Comparison of ENCODE assay signal across 8 cellular contexts in the genomic region with DNA sequence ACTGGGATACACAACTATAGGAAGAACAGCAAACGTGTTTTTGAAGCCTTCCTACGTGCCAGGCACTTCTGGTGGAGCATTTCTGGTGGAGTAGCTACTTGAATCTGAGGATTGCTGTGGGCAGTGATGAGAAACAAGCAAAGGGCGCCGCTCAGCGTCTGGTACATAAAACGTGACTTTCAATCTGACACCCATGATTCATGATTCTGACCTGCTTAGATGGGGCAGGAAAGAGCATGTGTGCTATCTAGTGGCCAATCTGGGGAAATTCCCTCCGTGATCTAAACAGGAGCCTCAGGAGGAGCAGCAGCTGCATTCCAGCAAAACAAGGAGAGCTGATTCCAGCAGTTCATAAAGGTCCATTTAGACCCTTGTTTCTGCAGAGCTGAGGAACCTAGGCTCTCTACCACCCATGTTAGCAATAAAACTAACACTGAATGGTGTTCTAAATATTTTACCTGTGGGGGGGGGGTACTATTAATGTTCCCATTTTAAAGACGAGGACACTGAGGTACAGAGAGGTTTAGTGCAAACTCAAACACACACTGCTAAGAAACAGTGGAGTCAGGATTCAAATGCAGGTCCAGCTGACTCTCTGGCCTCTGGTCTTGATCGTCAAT. TPM values are rescaled to one million over a fixed set of nuclear protein-coding genes. Genes with fewer than 3 reads are reported as not detected.
A peak's percentile ranks its signal among the peaks of the same experiment; 100 is the strongest.
DNase-seq lines count a peak whose midpoint lies in the region; ATAC-seq and TF ChIP-seq lines count a peak whose summit lies in the region.

No MANE protein-coding gene starts in this region.

- no peaks in the 10 kb centered on the region for H3K36me3 Mint-ChIP-seq in activated naive CD4-positive, alpha-beta T cell treated with anti-CD3 and anti-CD28 coated beads, Interleukin-2, amount 50 U/mL, for 72 hours
- no peaks in the 10 kb centered on the region for H3K36me3 Mint-ChIP-seq in naive thymus-derived CD4-positive, alpha-beta T cell

- no peak overlapping the region for H3K27ac Mint-ChIP-seq in activated naive CD4-positive, alpha-beta T cell treated with anti-CD3 and anti-CD28 coated beads, Interleukin-2, amount 50 U/mL, for 72 hours
- H3K27ac Mint-ChIP-seq in naive thymus-derived CD4-positive, alpha-beta T cell, result no peak overlapping the region

- no peaks in the 10 kb centered on the region for H3K9me3 Mint-ChIP-seq in activated naive CD4-positive, alpha-beta T cell treated with anti-CD3 and anti-CD28 coated beads, Interleukin-2, amount 50 U/mL, for 72 hours
- no peaks in the 10 kb centered on the region for H3K9me3 Mint-ChIP-seq in naive thymus-derived CD4-positive, alpha-beta T cell

- peak in 1 of 2 donors; percentile 6 for DNase-seq in activated naive CD4-positive, alpha-beta T cell treated with anti-CD3 and anti-CD28 coated beads, Interleukin-2, amount 50 U/mL, for 72 hours (ENCODE audit: low spot score in 2 of 2)
- no peak for DNase-seq in activated naive CD4-positive, alpha-beta T cell treated with Interleukin-2 at 50 U/mL for 16 hours
- peak; percentile 89 for DNase-seq in NCI-H187 treated with DMSO at 0.1 percent for 48 hours (lab: John Stamatoyannopoulos, UW)
- peak; percentile 57 to 85 for DNase-seq in SW 1271 (lab: John Stamatoyannopoulos, UW)
- DNase-seq in foreskin keratinocyte, result peak; percentile 52 to 68
- DNase-seq in pons (ENCODE audit: low spot score), result peak; percentile 72
- no peak for DNase-seq in naive thymus-derived CD4-positive, alpha-beta T cell

- POLR2A ChIA-PET in naive thymus-derived CD4-positive, alpha-beta T cell (lab: Charles Lee), result no interaction called here

- no peak overlapping the region for H3K27ac ChIP-seq in foreskin keratinocyte
- H3K27ac ChIP-seq in naive thymus-derived CD4-positive, alpha-beta T cell (ENCODE audit: low read depth, low read length), result no peak overlapping the region

- H3K27me3 ChIP-seq in foreskin keratinocyte, result no peaks in the 10 kb centered on the region
- no peaks in the 10 kb centered on the region for H3K27me3 ChIP-seq in naive thymus-derived CD4-positive, alpha-beta T cell (ENCODE audit: control insufficient read depth in 2 of 2, insufficient read depth in 2 of 2, low read length in 2 of 2)

- TF ChIP-seq CTCF in foreskin keratinocyte (conservative IDR thresholded peaks at IDR 0.05), result peak; percentile 70

- intact Hi-C loops in naive thymus-derived CD4-positive, alpha-beta T cell (cut with micrococcal nuclease), result no loop called here

- no peak overlapping the region for H3K4me3 ChIP-seq in naive thymus-derived CD4-positive, alpha-beta T cell (ENCODE audit: low read length)

- peak; percentile 58 to 84 for ATAC-seq in activated naive CD4-positive, alpha-beta T cell treated with anti-CD3 and anti-CD28 coated beads, Interleukin-2, amount 50 U/mL, for 72 hours
- ATAC-seq in HG02798 (IDR thresholded peaks at IDR 0.05; ENCODE audit: poor library complexity, unreplicated experiment) (peak; percentile 64), foreskin keratinocyte (peak; percentile 87)
- no peak for ATAC-seq in naive thymus-derived CD4-positive, alpha-beta T cell

- H3K4me1 ChIP-seq in foreskin keratinocyte, result no peaks in the 10 kb centered on the region
- H3K4me1 ChIP-seq in naive thymus-derived CD4-positive, alpha-beta T cell (ENCODE audit: control insufficient read depth in 2 of 2, insufficient read depth in 2 of 2, low read length in 2 of 2), result no peaks in the 10 kb centered on the region

- no peak overlapping the region for H3K4me3 Mint-ChIP-seq in naive thymus-derived CD4-positive, alpha-beta T cell

- CTCF ChIA-PET in naive thymus-derived CD4-positive, alpha-beta T cell (lab: Charles Lee), result interaction anchor here (0.6 kb wide), 1 partner anchor 392 kb away, joined by 4 read pairs; no protein-coding TSS in a partner anchor

- peaks cover 0 to 5% (median 0%) of the 10 kb centered on the region in 7 donors for H3K4me1 Mint-ChIP-seq in naive thymus-derived CD4-positive, alpha-beta T cell

- no peaks in the 10 kb centered on the region for H3K9me3 ChIP-seq in naive thymus-derived CD4-positive, alpha-beta T cell (ENCODE audit: control insufficient read depth in 2 of 3, low read length in 3 of 3)

- peaks cover 0 to 26% (median 14%) of the 10 kb centered on the region in 5 donors for H3K27me3 Mint-ChIP-seq in naive thymus-derived CD4-positive, alpha-beta T cell

- H3K36me3 ChIP-seq in naive thymus-derived CD4-positive, alpha-beta T cell (ENCODE audit: control insufficient read depth in 2 of 3, insufficient read depth in 3 of 3, low read length in 3 of 3), result no peaks in the 10 kb centered on the region

RNA-seq across cellular contexts. Expression of a gene that starts 37.8 kb away (rescaled TPM):
- total RNA-seq in activated naive CD4-positive, alpha-beta T cell treated with anti-CD3 and anti-CD28 coated beads, Interleukin-2, amount 50 U/mL, for 72 hours, result under 1 TPM in 1 of 2 donors, not detected in 1; 0.32 TPM
- total RNA-seq in foreskin keratinocyte, result not detected in 2 replicates
- not detected in 2 replicates for polyA plus RNA-seq in foreskin keratinocyte
- not detected for total RNA-seq in naive thymus-derived CD4-positive, alpha-beta T cell
- polyA plus RNA-seq in naive thymus-derived CD4-positive, alpha-beta T cell, result not detected

Comparison
In these comparisons a context has a peak if more than half of its experiments do, and no peak if none do; other contexts are left out.
1. DNase-seq: peak in NCI-H187 treated with DMSO at 0.1 percent for 48 hours (single experiment), SW 1271 (2 of 2), foreskin keratinocyte (2 of 2) and pons (single experiment); none in activated naive CD4-positive, alpha-beta T cell treated with Interleukin-2 at 50 U/mL for 16 hours (single experiment) and naive thymus-derived CD4-positive, alpha-beta T cell (0 of 9).